ENCODE assay signal across 9 cellular contexts in genomic region chr16:70700101-70701020, GRCh38. TPM values are rescaled to one million over a fixed set of nuclear protein-coding genes. Genes with fewer than 3 reads are reported as not detected.
DNase-seq lines count a peak whose midpoint lies in the region; ATAC-seq and TF ChIP-seq lines count a peak whose summit lies in the region.
"Had no signal": no experiment of that assay in that cellular context is flagged by ENCODE, and none has a peak within 500 bp of the region (broad histone marks: within the 10 kb centered on the region; RNA-seq: fewer than 3 reads in every experiment).

No MANE protein-coding gene starts in this region.

- H3K4me3 ChIP-seq in endodermal cell (ENCODE audit: low read length): no peak overlapping the region
- no peak overlapping the region for H3K4me3 ChIP-seq in neuronal stem cell (ENCODE audit: low read length in 2 of 2)

- H3K36me3 Mint-ChIP-seq in endodermal cell (ENCODE audit: low read depth): peaks cover 9% of the 10 kb centered on the region

- H3K36me3 ChIP-seq in endodermal cell (ENCODE audit: control insufficient read depth, insufficient read depth, low read length): peaks cover 3% of the 10 kb centered on the region
- peaks cover 3 to 12% of the 10 kb centered on the region in 2 donors for H3K36me3 ChIP-seq in neuronal stem cell (replicated peaks in 1 of 2; ENCODE audit: control insufficient read depth in 2 of 2, insufficient read depth in 2 of 2, low read length in 2 of 2)

- H3K27ac ChIP-seq in endodermal cell (ENCODE audit: low read depth, low read length) (peak overlapping the region; percentile 76), neuronal stem cell (replicated peaks; ENCODE audit: low read length) (no peak overlapping the region)

- H3K27me3 ChIP-seq in endodermal cell (ENCODE audit: control insufficient read depth, insufficient read depth, low read length, poor library complexity, severe bottlenecking) (no peaks in the 10 kb centered on the region), neuronal stem cell (ENCODE audit: control insufficient read depth in 3 of 3, insufficient read depth in 3 of 3, low read depth in 1 of 3, low read length in 3 of 3) (no peaks in the 10 kb centered on the region)

- H2BK120ac ChIP-seq in neuronal stem cell (ENCODE audit: low read depth, low read length): no peak overlapping the region

- peaks cover 3% of the 10 kb centered on the region for H3K79me1 ChIP-seq in neuronal stem cell (ENCODE audit: low read depth, low read length)

- no peak overlapping the region for H2BK12ac ChIP-seq in neuronal stem cell (ENCODE audit: low read length)

- TF ChIP-seq CTCF in endodermal cell (conservative IDR thresholded peaks at IDR 0.05): no peak

- no peak overlapping the region for H4K8ac ChIP-seq in neuronal stem cell (ENCODE audit: low read depth, low read length)

- no peak overlapping the region for H3K27ac Mint-ChIP-seq in endodermal cell
- H3K27ac Mint-ChIP-seq: activated T-cell treated with anti-CD3 and anti-CD28 coated beads, Interleukin-2, amount 50 U/mL, for 72 hours had no signal

- WGBS in endodermal cell (ENCODE audit: insufficient coverage in 1 of 2, insufficient read length in 1 of 2), 2 experiments: 94 to 95% methylated on average over 19 to 30 of the region's 30 CpGs
- no CpG with 5 or more reads among the region's 30 CpGs for WGBS in neuronal stem cell (ENCODE audit: extremely low coverage in 2 of 2, insufficient read length in 2 of 2, insufficient replicate concordance in 1 of 2), 2 donors

- H2BK15ac ChIP-seq in neuronal stem cell (ENCODE audit: low read length): peak overlapping the region; percentile 41

- peak overlapping the region; percentile 77 for H3K23ac ChIP-seq in neuronal stem cell (ENCODE audit: low read depth, low read length, poor library complexity)

- H3K4me3 Mint-ChIP-seq in endodermal cell: no peak overlapping the region
- H3K4me3 Mint-ChIP-seq: activated T-cell treated with anti-CD3 and anti-CD28 coated beads, Interleukin-2, amount 50 U/mL, for 72 hours had no signal

- H2AFZ ChIP-seq in neuronal stem cell (ENCODE audit: low read length): no peak overlapping the region

- H3K4me1 ChIP-seq in endodermal cell (ENCODE audit: control insufficient read depth, insufficient read depth, low read length) (peaks cover 2% of the 10 kb centered on the region), neuronal stem cell (ENCODE audit: control insufficient read depth in 2 of 2, insufficient read depth in 1 of 2, low read depth in 1 of 2, low read length in 2 of 2) (peaks cover 20 to 28% of the 10 kb centered on the region in 2 donors)

- no peaks in the 10 kb centered on the region for H3K9me3 Mint-ChIP-seq in endodermal cell
- H3K9me3 Mint-ChIP-seq: activated T-cell treated with anti-CD3 and anti-CD28 coated beads, Interleukin-2, amount 50 U/mL, for 72 hours had no signal

- ATAC-seq in HG03460 (IDR thresholded peaks at IDR 0.05; ENCODE audit: unreplicated experiment): no peak
- no peak for ATAC-seq in HG02588 (IDR thresholded peaks at IDR 0.05; ENCODE audit: unreplicated experiment)
- ATAC-seq: activated T-cell treated with anti-CD3 and anti-CD28 coated beads, Interleukin-2, amount 50 U/mL, for 72 hours had no signal

- H3K18ac ChIP-seq in neuronal stem cell (ENCODE audit: low read length): peak overlapping the region; percentile 77

- H2BK5ac ChIP-seq in neuronal stem cell (ENCODE audit: low read length): no peak overlapping the region

- H3K4me2 ChIP-seq in neuronal stem cell (ENCODE audit: insufficient read depth, low read length, poor library complexity, severe bottlenecking): no peak overlapping the region

- H3K9ac ChIP-seq in endodermal cell (ENCODE audit: extremely low read depth, low read length, poor library complexity, severe bottlenecking): no peak overlapping the region
- no peak overlapping the region for H3K9ac ChIP-seq in neuronal stem cell (ENCODE audit: low read depth, low read length, poor library complexity)

- H2AK5ac ChIP-seq in neuronal stem cell (ENCODE audit: low read depth, low read length): no peak overlapping the region

- H3K4me1 Mint-ChIP-seq in endodermal cell: peaks cover 5% of the 10 kb centered on the region

- DNase-seq in NCI-H345 (lab: John Stamatoyannopoulos, UW): peak; percentile 16
- no peak for DNase-seq in NCI-H345 treated with DMSO at 0.1 percent for 48 hours (lab: John Stamatoyannopoulos, UW; ENCODE audit: unreplicated experiment)
- DNase-seq in endodermal cell: no peak
- no peak for DNase-seq in neuronal stem cell (ENCODE audit: low spot score)
- no peak for DNase-seq in LoVo (ENCODE audit: low spot score)
- no peak for DNase-seq in NK-92 treated with Interleukin-12 subunit alpha and Interleukin-12 subunit beta, amount 100 ng/mL, for 24 hours (lab: John Stamatoyannopoulos, UW)
- DNase-seq: activated T-cell treated with anti-CD3 and anti-CD28 coated beads, Interleukin-2, amount 50 U/mL, for 72 hours had no signal

- peak overlapping the region; percentile 22 for H4K91ac ChIP-seq in neuronal stem cell (ENCODE audit: low read depth, low read length, poor library complexity)

- H3K9me3 ChIP-seq in endodermal cell (ENCODE audit: control insufficient read depth, low read length) (no peaks in the 10 kb centered on the region), neuronal stem cell (replicated peaks in 1 of 2; ENCODE audit: control insufficient read depth in 2 of 2, insufficient read depth in 1 of 2, low read depth in 1 of 2, low read length in 2 of 2) (peaks cover 0 to 8% of the 10 kb centered on the region in 2 donors)

- H3K14ac ChIP-seq in neuronal stem cell (ENCODE audit: low read length): no peak overlapping the region

- H3K4ac ChIP-seq in neuronal stem cell (ENCODE audit: low read length): no peak overlapping the region

- H3K27me3 Mint-ChIP-seq in endodermal cell (ENCODE audit: insufficient read depth): no peaks in the 10 kb centered on the region

RNA-seq across cellular contexts. Expression of gene MTSS2, which starts 14.5 kb away (rescaled TPM):
- 10 to 100 TPM; 23.4 to 24.0 TPM for total RNA-seq in endodermal cell
- 86.6 TPM for polyA plus RNA-seq in endodermal cell (2013, experiment 1 of 2)
- polyA plus RNA-seq in endodermal cell (2013, experiment 2 of 2): 67.0 TPM
- polyA plus RNA-seq in neuronal stem cell (2013, experiment 1 of 2): 45.9 TPM
- polyA plus RNA-seq in neuronal stem cell (2013, experiment 2 of 2): 48.5 TPM

RNA-seq across cellular contexts. Expression of gene IL34, which starts 54.0 kb away (rescaled TPM):
- 1 to 10 TPM; 3.0 to 5.6 TPM for total RNA-seq in endodermal cell
- polyA plus RNA-seq in endodermal cell (2013, experiment 1 of 2): 1.3 TPM
- polyA plus RNA-seq in endodermal cell (2013, experiment 2 of 2): 0.21 TPM
- polyA plus RNA-seq in neuronal stem cell (2013, experiment 1 of 2): not detected
- 0.03 TPM for polyA plus RNA-seq in neuronal stem cell (2013, experiment 2 of 2)
